ENCODE assay signal across 15 cellular contexts in genomic region chr17:40937384-40937819, GRCh38. TPM values are rescaled to one million over a fixed set of nuclear protein-coding genes. Genes with fewer than 3 reads are reported as not detected.
DNase-seq lines count a peak whose midpoint lies in the region; ATAC-seq, FAIRE-seq and TF ChIP-seq lines count a peak whose summit lies in the region.
"Had no signal": no experiment of that assay in that cellular context is flagged by ENCODE, and none has a peak within 500 bp of the region (broad histone marks: within the 10 kb centered on the region; RNA-seq: fewer than 3 reads in every experiment).

A gene with protein sequence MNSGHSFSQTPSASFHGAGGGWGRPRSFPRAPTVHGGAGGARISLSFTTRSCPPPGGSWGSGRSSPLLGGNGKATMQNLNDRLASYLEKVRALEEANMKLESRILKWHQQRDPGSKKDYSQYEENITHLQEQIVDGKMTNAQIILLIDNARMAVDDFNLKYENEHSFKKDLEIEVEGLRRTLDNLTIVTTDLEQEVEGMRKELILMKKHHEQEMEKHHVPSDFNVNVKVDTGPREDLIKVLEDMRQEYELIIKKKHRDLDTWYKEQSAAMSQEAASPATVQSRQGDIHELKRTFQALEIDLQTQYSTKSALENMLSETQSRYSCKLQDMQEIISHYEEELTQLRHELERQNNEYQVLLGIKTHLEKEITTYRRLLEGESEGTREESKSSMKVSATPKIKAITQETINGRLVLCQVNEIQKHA (minus strand): TSS chr17:40937646. CDS start chr17:40936603, 1,043 bp downstream.

- H3K9me3 Mint-ChIP-seq in activated naive CD8-positive, alpha-beta T cell treated with anti-CD3 and anti-CD28 coated beads, Interleukin-2, amount 50 U/mL, for 24 hours = no peaks in the 10 kb centered on the region
- H3K9me3 Mint-ChIP-seq in activated naive CD8-positive, alpha-beta T cell treated with anti-CD3 and anti-CD28 coated beads for 36 hours = no peaks in the 10 kb centered on the region
- no peaks in the 10 kb centered on the region for H3K9me3 Mint-ChIP-seq in mesothelial cell of epicardium
- H3K9me3 Mint-ChIP-seq: activated naive CD4-positive, alpha-beta T cell treated with anti-CD3 and anti-CD28 coated beads for 36 hours; central memory CD8-positive, alpha-beta T cell; neural crest cell had no signal

- intact Hi-C loops in testis (cut with DNase I; ENCODE audit: low total_unique reads) = no loop called here

- peak; percentile 57 for ATAC-seq in activated naive CD8-positive, alpha-beta T cell treated with anti-CD3 and anti-CD28 coated beads, Interleukin-2, amount 50 U/mL, for 24 hours
- ATAC-seq: activated CD8-positive, alpha-beta memory T cell treated with anti-CD3 and anti-CD28 coated beads, Interleukin-2, amount 10 ng/mL, durations not matched to agents 7 days and 5 days had no signal

- H3K4me3 Mint-ChIP-seq in activated naive CD8-positive, alpha-beta T cell treated with anti-CD3 and anti-CD28 coated beads, Interleukin-2, amount 50 U/mL, for 24 hours = no peak within 1 kb of the TSS
- no peak within 1 kb of the TSS for H3K4me3 Mint-ChIP-seq in activated naive CD8-positive, alpha-beta T cell treated with anti-CD3 and anti-CD28 coated beads for 36 hours
- H3K4me3 Mint-ChIP-seq in mesothelial cell of epicardium = no peak within 1 kb of the TSS
- H3K4me3 Mint-ChIP-seq: activated CD8-positive, alpha-beta memory T cell treated with anti-CD3 and anti-CD28 coated beads, Interleukin-2, amount 10 ng/mL, durations not matched to agents 7 days and 5 days; activated naive CD4-positive, alpha-beta T cell treated with anti-CD3 and anti-CD28 coated beads for 36 hours; central memory CD8-positive, alpha-beta T cell; neural crest cell had no signal

- H3K4me3 ChIP-seq in bronchial epithelial cell (ENCODE audit: low read depth, low read length) (no peak within 1 kb of the TSS), testis (no peak within 1 kb of the TSS), foreskin fibroblast (ENCODE audit: low read depth in 1 of 2, low read length in 2 of 2) (no peak within 1 kb of the TSS)
- H3K4me3 ChIP-seq: left ventricle myocardium inferior had no signal

- WGBS in testis, 2 donors = 46% methylated on average over 9 of the region's 9 CpGs

- in situ Hi-C loops in KBM-7 (cut with MboI; ENCODE audit: low pct_unique_long_range_greater_than_20kb, low sequenced_read_pairs) = no loop called here

- no peaks in the 10 kb centered on the region for H3K36me3 Mint-ChIP-seq in activated naive CD8-positive, alpha-beta T cell treated with anti-CD3 and anti-CD28 coated beads, Interleukin-2, amount 50 U/mL, for 24 hours (ENCODE audit: low read depth)
- no peaks in the 10 kb centered on the region for H3K36me3 Mint-ChIP-seq in activated naive CD8-positive, alpha-beta T cell treated with anti-CD3 and anti-CD28 coated beads for 36 hours
- H3K36me3 Mint-ChIP-seq in mesothelial cell of epicardium = no peaks in the 10 kb centered on the region
- H3K36me3 Mint-ChIP-seq: activated CD8-positive, alpha-beta memory T cell treated with anti-CD3 and anti-CD28 coated beads, Interleukin-2, amount 10 ng/mL, durations not matched to agents 7 days and 5 days had no signal

- FAIRE-seq in bronchial epithelial cell (lab: Jason Lieb, UNC) = no peak

- H3K4me1 Mint-ChIP-seq in activated naive CD8-positive, alpha-beta T cell treated with anti-CD3 and anti-CD28 coated beads, Interleukin-2, amount 50 U/mL, for 24 hours = peaks cover 4% of the 10 kb centered on the region
- H3K4me1 Mint-ChIP-seq in activated naive CD8-positive, alpha-beta T cell treated with anti-CD3 and anti-CD28 coated beads for 36 hours = no peaks in the 10 kb centered on the region
- H3K4me1 Mint-ChIP-seq in mesothelial cell of epicardium = peaks cover 44% of the 10 kb centered on the region
- H3K4me1 Mint-ChIP-seq: activated CD8-positive, alpha-beta memory T cell treated with anti-CD3 and anti-CD28 coated beads, Interleukin-2, amount 10 ng/mL, durations not matched to agents 7 days and 5 days; central memory CD8-positive, alpha-beta T cell had no signal

- H3K27ac ChIP-seq in testis = no peak within 1 kb of the TSS
- H3K27ac ChIP-seq: left ventricle myocardium inferior had no signal

- H3K4me1 ChIP-seq in testis = no peaks in the 10 kb centered on the region
- H3K4me1 ChIP-seq: left ventricle myocardium inferior had no signal

- no peak for TF ChIP-seq CTCF in bronchial epithelial cell (IDR thresholded peaks at IDR 0.05; ENCODE audit: insufficient read depth, low read length, severe bottlenecking)
- no peak for TF ChIP-seq CTCF in mesothelial cell of epicardium (IDR thresholded peaks at IDR 0.05; ENCODE audit: unreplicated experiment)
- TF ChIP-seq CTCF in testis (IDR thresholded peaks at IDR 0.05) = no peak
- TF ChIP-seq CTCF in foreskin fibroblast (IDR thresholded peaks at IDR 0.05; ENCODE audit: low read depth, low read length) = no peak

- no peak for TF ChIP-seq POLR2A in testis (IDR thresholded peaks at IDR 0.05)

- H3K27me3 ChIP-seq in bronchial epithelial cell (ENCODE audit: control insufficient read depth, insufficient read depth, low read length) = no peaks in the 10 kb centered on the region
- H3K27me3 ChIP-seq in testis = no peaks in the 10 kb centered on the region

- no peak for DNase-seq in activated naive CD8-positive, alpha-beta T cell treated with anti-CD3 and anti-CD28 coated beads, Interleukin-2, amount 50 U/mL, for 24 hours
- no peak for DNase-seq in activated naive CD8-positive, alpha-beta T cell treated with anti-CD3 and anti-CD28 coated beads for 36 hours
- DNase-seq in bronchial epithelial cell (ENCODE audit: low read depth) = no peak
- DNase-seq in mesothelial cell of epicardium (ENCODE audit: low spot score in 2 of 2, unreplicated experiment in 2 of 2) = no peak
- DNase-seq in testis = peak; percentile 16
- DNase-seq in KBM-7 = no peak
- DNase-seq in foreskin fibroblast = no peak
- no peak for DNase-seq in NCI-H1105 (lab: John Stamatoyannopoulos, UW)
- DNase-seq: activated CD8-positive, alpha-beta memory T cell treated with anti-CD3 and anti-CD28 coated beads, Interleukin-2, amount 10 ng/mL, durations not matched to agents 7 days and 5 days; activated naive CD4-positive, alpha-beta T cell treated with anti-CD3 and anti-CD28 coated beads for 36 hours; left ventricle myocardium inferior; substantia nigra had no signal

- H3K27me3 Mint-ChIP-seq in activated naive CD8-positive, alpha-beta T cell treated with anti-CD3 and anti-CD28 coated beads, Interleukin-2, amount 50 U/mL, for 24 hours = peaks cover 11% of the 10 kb centered on the region
- peaks cover 9% of the 10 kb centered on the region for H3K27me3 Mint-ChIP-seq in activated naive CD8-positive, alpha-beta T cell treated with anti-CD3 and anti-CD28 coated beads for 36 hours
- H3K27me3 Mint-ChIP-seq in mesothelial cell of epicardium (ENCODE audit: low read depth) = no peaks in the 10 kb centered on the region

- H3K27ac Mint-ChIP-seq in activated naive CD8-positive, alpha-beta T cell treated with anti-CD3 and anti-CD28 coated beads, Interleukin-2, amount 50 U/mL, for 24 hours = peak within 1 kb of the TSS; percentile 10
- no peak within 1 kb of the TSS for H3K27ac Mint-ChIP-seq in activated naive CD8-positive, alpha-beta T cell treated with anti-CD3 and anti-CD28 coated beads for 36 hours
- H3K27ac Mint-ChIP-seq in mesothelial cell of epicardium = peak within 1 kb of the TSS; percentile 91
- H3K27ac Mint-ChIP-seq: activated CD8-positive, alpha-beta memory T cell treated with anti-CD3 and anti-CD28 coated beads, Interleukin-2, amount 10 ng/mL, durations not matched to agents 7 days and 5 days; activated naive CD4-positive, alpha-beta T cell treated with anti-CD3 and anti-CD28 coated beads for 36 hours had no signal

- no peaks in the 10 kb centered on the region for H3K9me3 ChIP-seq in testis
- H3K9me3 ChIP-seq: left ventricle myocardium inferior had no signal

- H3K36me3 ChIP-seq in bronchial epithelial cell (ENCODE audit: control insufficient read depth, insufficient read depth, low read length) = no peaks in the 10 kb centered on the region
- H3K36me3 ChIP-seq in testis (ENCODE audit: low read depth, missing control alignments) = no peaks in the 10 kb centered on the region
- H3K36me3 ChIP-seq: left ventricle myocardium inferior had no signal

RNA-seq across cellular contexts. Expression of the gene that starts here (rescaled TPM):
- not detected for total RNA-seq in activated naive CD8-positive, alpha-beta T cell treated with anti-CD3 and anti-CD28 coated beads for 36 hours
- total RNA-seq in bronchial epithelial cell = 12.9 and 29.4 TPM in 2 replicates
- total RNA-seq in mesothelial cell of epicardium = 2.3 to 2.8 TPM (median 2.6 TPM) in 3 replicates
- 10 to 100 TPM; 14.0 to 17.3 TPM for total RNA-seq in testis
- 52.2 TPM for polyA plus RNA-seq in testis (ENCODE audit: insufficient read depth, low read depth, low replicate concordance)
- total RNA-seq: activated CD8-positive, alpha-beta memory T cell treated with anti-CD3 and anti-CD28 coated beads, Interleukin-2, amount 10 ng/mL, durations not matched to agents 7 days and 5 days; activated naive CD4-positive, alpha-beta T cell treated with anti-CD3 and anti-CD28 coated beads for 36 hours; HT1080; neural crest cell had no signal
